ENCODE assay signal across 8 cellular contexts in the genomic region with DNA sequence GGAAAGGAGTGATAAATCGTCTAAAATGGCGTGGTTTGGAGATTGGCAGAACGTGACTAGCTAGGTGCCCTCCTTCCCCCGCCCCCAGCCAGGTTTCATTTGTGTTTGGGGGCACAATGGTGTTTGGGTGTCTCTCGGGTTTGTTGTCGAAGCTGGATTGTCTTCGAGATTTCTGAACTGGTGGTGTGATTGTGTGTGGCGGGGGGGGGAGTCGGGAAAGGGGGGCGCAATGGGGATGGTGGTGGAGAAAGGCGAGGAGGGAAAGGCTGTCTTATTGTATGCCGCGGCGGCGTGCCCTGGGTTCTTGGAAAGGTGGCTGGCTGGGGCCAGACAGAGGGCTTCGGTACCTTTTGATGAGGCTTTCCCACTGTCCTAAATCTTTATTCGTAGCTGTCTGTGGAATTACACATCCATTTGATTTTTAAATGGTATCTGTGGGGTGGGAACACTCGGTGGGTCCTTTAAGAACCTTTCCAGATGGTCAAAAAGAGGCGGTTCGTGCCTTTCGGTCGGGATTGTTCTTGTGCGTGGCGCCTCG. TPM values are rescaled to one million over a fixed set of nuclear protein-coding genes. Genes with fewer than 3 reads are reported as not detected.
DNase-seq lines count a peak whose midpoint lies in the region; ATAC-seq and TF ChIP-seq lines count a peak whose summit lies in the region.

No MANE protein-coding gene starts in this region.

- no peaks in the 10 kb centered on the region for H3K9me3 Mint-ChIP-seq in activated CD8-positive, alpha-beta T cell treated with anti-CD3 and anti-CD28 coated beads for 36 hours

- no CpG with 5 or more reads among the region's 25 CpGs for WGBS in trophoblast cell (ENCODE audit: extremely low coverage, insufficient coverage, insufficient read length)

- no peaks in the 10 kb centered on the region for H3K27me3 ChIP-seq in trophoblast cell (ENCODE audit: insufficient read depth, low read length)

- peaks cover 16% of the 10 kb centered on the region for H3K4me1 Mint-ChIP-seq in activated CD8-positive, alpha-beta T cell treated with anti-CD3 and anti-CD28 coated beads for 36 hours (ENCODE audit: low read depth)

- ATAC-seq in activated CD8-positive, alpha-beta T cell treated with anti-CD3 and anti-CD28 coated beads for 36 hours: no peak
- no peak for ATAC-seq in GM21360 (IDR thresholded peaks at IDR 0.05; ENCODE audit: unreplicated experiment)

- peak; percentile 9 for DNase-seq in activated CD4-positive, alpha-beta T cell treated with anti-CD3 and anti-CD28 coated beads for 48 hours
- DNase-seq in activated CD4-positive, alpha-beta T cell treated with anti-CD3 and anti-CD28 coated beads for 1 hour: no peak
- peak; percentile 57 for DNase-seq in NCI-H1105 (lab: John Stamatoyannopoulos, UW)
- peak; percentile 47 for DNase-seq in activated CD8-positive, alpha-beta T cell treated with anti-CD3 and anti-CD28 coated beads for 36 hours
- peak in 39 of 42 donors; percentile 25 to 72 (median 50) for DNase-seq in head of caudate nucleus
- DNase-seq in trophoblast cell: peak; percentile 29 to 41
- DNase-seq in middle frontal gyrus (ENCODE audit: extremely low spot score, low spot score): no peak

- TF ChIP-seq CTCF in activated CD8-positive, alpha-beta T cell treated with anti-CD3 and anti-CD28 coated beads for 36 hours (IDR thresholded peaks at IDR 0.05): no peak

- peak overlapping the region; percentile 58 for H2BK12ac ChIP-seq in trophoblast cell (ENCODE audit: low read length)

- peak overlapping the region; percentile 100 for H3K4ac ChIP-seq in trophoblast cell (ENCODE audit: low read depth, low read length)

- H2BK120ac ChIP-seq in trophoblast cell (ENCODE audit: insufficient read depth, low read length, poor library complexity): peak overlapping the region; percentile 98

- peak overlapping the region; percentile 99 for H2BK5ac ChIP-seq in trophoblast cell (ENCODE audit: low read depth, low read length, poor library complexity)

- H3K4me3 ChIP-seq in trophoblast cell (ENCODE audit: low read depth, low read length): peak overlapping the region; percentile 92

- peak overlapping the region; percentile 99 for H3K14ac ChIP-seq in trophoblast cell (ENCODE audit: low read length)

- no peaks in the 10 kb centered on the region for H3K36me3 Mint-ChIP-seq in activated CD8-positive, alpha-beta T cell treated with anti-CD3 and anti-CD28 coated beads for 36 hours (ENCODE audit: low read depth)

- CTCF ChIA-PET in activated CD8-positive, alpha-beta T cell treated with anti-CD3 and anti-CD28 coated beads for 36 hours (lab: Charles Lee): interaction anchor here (0.6 to 2.3 kb wide), 36 partner anchors 9 to 1678 kb away, joined by 3 to 18 read pairs (median 4); no protein-coding TSS in a partner anchor

- H3K4me3 Mint-ChIP-seq in activated CD8-positive, alpha-beta T cell treated with anti-CD3 and anti-CD28 coated beads for 36 hours: no peak overlapping the region

- H3K9me3 ChIP-seq in trophoblast cell (ENCODE audit: insufficient read depth, low read depth, low read length): no peaks in the 10 kb centered on the region

- peak overlapping the region; percentile 99 for H3K18ac ChIP-seq in trophoblast cell (ENCODE audit: low read length)

- H4K12ac ChIP-seq in trophoblast cell (ENCODE audit: low read depth, low read length): peak overlapping the region; percentile 85

- peaks cover 22% of the 10 kb centered on the region for H3K79me1 ChIP-seq in trophoblast cell (ENCODE audit: low read length)

- peak overlapping the region; percentile 2 for H3K27ac Mint-ChIP-seq in activated CD8-positive, alpha-beta T cell treated with anti-CD3 and anti-CD28 coated beads for 36 hours

- peaks cover 26% of the 10 kb centered on the region for H3K79me2 ChIP-seq in trophoblast cell (ENCODE audit: control insufficient read depth, insufficient read depth, low read length, poor library complexity)

- intact Hi-C loops in activated CD8-positive, alpha-beta T cell treated with anti-CD3 and anti-CD28 coated beads for 36 hours (cut with micrococcal nuclease): loop anchor here (2.0 to 5.0 kb wide), 2 partner anchors 226 to 551 kb away; no protein-coding TSS in a partner anchor
- intact Hi-C loops in head of caudate nucleus (cut with DNase I): loop anchor here (5.0 to 10.0 kb wide), 3 partner anchors 293 to 1076 kb away; no protein-coding TSS in a partner anchor

- H2AFZ ChIP-seq in trophoblast cell (ENCODE audit: insufficient read depth, low read length, poor library complexity): no peak overlapping the region

- POLR2A ChIA-PET in activated CD8-positive, alpha-beta T cell treated with anti-CD3 and anti-CD28 coated beads for 36 hours (lab: Charles Lee): interaction anchor here (0.9 to 1.5 kb wide), 2 partner anchors 49 to 1669 kb away, joined by 3 to 4 read pairs; no protein-coding TSS in a partner anchor

- peak overlapping the region; percentile 50 for H3K4me2 ChIP-seq in trophoblast cell (ENCODE audit: low read length)

- peak overlapping the region; percentile 85 for H3K27ac ChIP-seq in trophoblast cell (ENCODE audit: low read depth, low read length)

- peaks cover 37% of the 10 kb centered on the region for H3K27me3 Mint-ChIP-seq in activated CD8-positive, alpha-beta T cell treated with anti-CD3 and anti-CD28 coated beads for 36 hours

- H3K9ac ChIP-seq in trophoblast cell (ENCODE audit: low read length): peak overlapping the region; percentile 100

- peak overlapping the region; percentile 99 for H4K91ac ChIP-seq in trophoblast cell (ENCODE audit: low read depth, low read length)

- peaks cover 9 to 17% of the 10 kb centered on the region in 2 experiments for H3K36me3 ChIP-seq in trophoblast cell (ENCODE audit: control insufficient read depth in 1 of 2, insufficient read depth in 2 of 2, low read length in 2 of 2)

- H3K23ac ChIP-seq in trophoblast cell (ENCODE audit: low read length): peak overlapping the region; percentile 80

- peak overlapping the region; percentile 98 for H2AK5ac ChIP-seq in trophoblast cell (ENCODE audit: low read length)

- peak overlapping the region; percentile 96 for H4K8ac ChIP-seq in trophoblast cell (ENCODE audit: low read depth, low read length)

- H3K4me1 ChIP-seq in trophoblast cell (ENCODE audit: control insufficient read depth in 1 of 2, insufficient read depth in 2 of 2, low read length in 2 of 2): peaks cover 0 to 3% of the 10 kb centered on the region in 2 experiments

RNA-seq across cellular contexts. Expression of a gene that starts 1.0 kb away (rescaled TPM):
- under 1 TPM; 0.47 to 0.83 TPM for total RNA-seq in activated CD8-positive, alpha-beta T cell treated with anti-CD3 and anti-CD28 coated beads for 36 hours
- polyA plus RNA-seq in trophoblast cell (2013): 152 and 156 TPM in 2 replicates

Comparison
In these comparisons a context has a peak if more than half of its experiments do, and no peak if none do; other contexts are left out.
1. DNase-seq: peak in activated CD4-positive, alpha-beta T cell treated with anti-CD3 and anti-CD28 coated beads for 48 hours (single experiment), NCI-H1105 (single experiment), activated CD8-positive, alpha-beta T cell treated with anti-CD3 and anti-CD28 coated beads for 36 hours (single experiment), head of caudate nucleus (39 of 42) and trophoblast cell (2 of 2); none in activated CD4-positive, alpha-beta T cell treated with anti-CD3 and anti-CD28 coated beads for 1 hour (single experiment) and middle frontal gyrus (single experiment).